In the genomic region with DNA sequence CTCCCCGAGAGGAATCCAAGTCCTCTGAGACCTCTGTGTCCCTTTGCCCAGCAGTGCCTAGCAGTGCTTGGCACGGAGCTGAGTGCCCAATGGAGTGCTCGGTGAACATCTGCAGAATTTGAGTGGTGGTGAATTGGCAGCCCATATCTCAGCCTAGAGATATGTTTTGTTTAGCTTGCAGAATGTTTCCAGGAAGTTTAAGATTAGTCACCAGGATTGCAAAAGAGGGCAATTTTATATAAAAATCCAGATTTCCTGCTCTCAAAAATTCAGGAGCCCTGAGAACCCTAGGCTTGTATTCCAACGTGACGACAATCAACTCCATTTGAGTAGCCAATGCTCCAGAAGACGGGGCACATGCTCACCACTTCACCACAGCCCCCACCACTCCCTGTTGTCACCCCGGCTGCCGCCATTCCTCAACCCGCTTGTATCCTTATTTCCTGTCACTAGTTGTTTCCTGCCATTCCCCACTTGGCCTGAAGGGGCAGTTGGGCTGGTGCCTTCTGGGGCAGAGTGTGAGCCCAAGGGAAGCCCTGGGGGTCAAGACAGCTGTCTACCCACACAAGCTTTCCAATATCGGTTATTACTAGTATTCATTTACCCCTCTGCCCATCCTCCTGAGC, we compare ENCODE assay signal across 10 cellular contexts.
A peak's percentile ranks its signal among the peaks of the same experiment; 100 is the strongest.
DNase-seq lines count a peak whose midpoint lies in the region; ATAC-seq and TF ChIP-seq lines count a peak whose summit lies in the region.
"Had no signal": no experiment of that assay in that cellular context is flagged by ENCODE, and none has a peak within 500 bp of the region (broad histone marks: within the 10 kb centered on the region; RNA-seq: fewer than 3 reads in every experiment).

No MANE protein-coding gene starts in this region.

- CTCF ChIA-PET in RWPE1 (lab: Yijun Ruan, JAX), result interaction anchor here (0.8 to 1.2 kb wide), 2 partner anchors 19 to 241 kb away, joined by 3 to 4 read pairs; no protein-coding TSS in a partner anchor

- no peaks in the 10 kb centered on the region for H3K9me3 ChIP-seq in heart right ventricle

- H3K36me3 ChIP-seq in heart right ventricle, result no peaks in the 10 kb centered on the region

- H3K27ac ChIP-seq in heart right ventricle (peak overlapping the region in 1 of 10 donors; percentile 7), RWPE1 (peak overlapping the region; percentile 81)

- DNase-seq in left cardiac atrium (peak; percentile 33), heart right ventricle (no peak), RWPE1 (ENCODE audit: low spot score) (peak; percentile 9), fibroblast of the aortic adventitia (ENCODE audit: low read depth) (peak; percentile 76), ureter (ENCODE audit: low spot score) (peak; percentile 40), sciatic nerve (ENCODE audit: low spot score) (no peak), posterior cingulate gyrus (no peak)
- DNase-seq: stimulated activated CD4-positive, alpha-beta T cell treated with anti-CD3 and anti-CD28 coated beads, Interleukin-2, amount 100 ng/mL, for 48 hours; T-helper 17 cell had no signal

- WGBS in heart right ventricle, 2 donors, result 75 to 76% methylated on average over 10 of the region's 10 CpGs

- peaks cover 0 to 11% (median 3%) of the 10 kb centered on the region in 9 donors for H3K4me1 ChIP-seq in heart right ventricle

- POLR2A ChIA-PET in RWPE1 (lab: Yijun Ruan, JAX; ENCODE audit: low non-redundant PET), result no interaction called here

- TF ChIP-seq CTCF in heart right ventricle (IDR thresholded peaks at IDR 0.05) (peak in 3 of 9 donors; percentile 24 to 38 (median 30)), RWPE1 (conservative IDR thresholded peaks at IDR 0.05; ENCODE audit: low read depth) (0 out of 2 replicates have a peak, but pooled peaks have one; percentile 9), fibroblast of the aortic adventitia (IDR thresholded peaks at IDR 0.05; ENCODE audit: insufficient read depth, low read length) (peak; percentile 60)

- ATAC-seq in left cardiac atrium (peak; percentile 27 to 80), heart right ventricle (no peak), sciatic nerve (no peak), GM19324 (IDR thresholded peaks at IDR 0.05; ENCODE audit: low FRiP score, unreplicated experiment) (no peak)
- ATAC-seq: T-helper 17 cell had no signal

- intact Hi-C loops in left cardiac atrium (cut with DNase I) (no loop called here), heart right ventricle (cut with DNase I) (no loop called here), sciatic nerve (cut with DNase I) (no loop called here), posterior cingulate gyrus (cut with DNase I) (no loop called here)

- H3K27me3 ChIP-seq in heart right ventricle, result no peaks in the 10 kb centered on the region

- H3K4me3 ChIP-seq in heart right ventricle (no peak overlapping the region), fibroblast of the aortic adventitia (ENCODE audit: low read depth, low read length) (no peak overlapping the region)

Comparison
In these comparisons a context has a peak if more than half of its experiments do, and no peak if none do; other contexts are left out.
1. ATAC-seq: peak in left cardiac atrium (2 of 2); none in heart right ventricle (0 of 8), sciatic nerve (single experiment) and GM19324 (single experiment).
2. DNase-seq: peak in left cardiac atrium (single experiment), RWPE1 (single experiment), fibroblast of the aortic adventitia (single experiment) and ureter (single experiment); none in heart right ventricle (0 of 2), sciatic nerve (single experiment) and posterior cingulate gyrus (0 of 10).